ENCODE assay signal across 19 cellular contexts in the genomic region with DNA sequence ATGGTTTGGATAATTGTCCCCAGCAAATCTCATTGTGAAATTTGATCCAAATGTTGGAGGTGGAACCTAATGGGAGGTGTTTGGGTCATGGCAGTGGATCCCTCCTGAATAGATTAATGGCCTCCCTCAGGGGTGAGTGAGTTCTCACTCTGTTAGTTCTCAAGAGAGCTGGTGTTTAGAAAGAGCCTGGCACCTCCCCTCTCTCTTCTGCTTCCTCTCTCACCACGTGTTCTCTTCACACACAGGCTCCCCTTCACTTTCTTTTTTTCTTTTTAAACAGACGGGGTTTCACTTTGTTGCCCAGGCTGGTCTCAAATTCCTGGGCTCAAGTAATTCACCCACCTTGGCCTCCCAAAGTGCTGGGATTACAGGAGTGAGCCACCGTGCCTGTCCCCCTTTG.
DNase-seq lines count a peak whose midpoint lies in the region; ATAC-seq and TF ChIP-seq lines count a peak whose summit lies in the region.
"Had no signal": no experiment of that assay in that cellular context is flagged by ENCODE, and none has a peak within 500 bp of the region (broad histone marks: within the 10 kb centered on the region; RNA-seq: fewer than 3 reads in every experiment).

No MANE protein-coding gene starts in this region.

- H3K9me3 ChIP-seq in ascending aorta (no peaks in the 10 kb centered on the region), transverse colon (no peaks in the 10 kb centered on the region)
- H3K9me3 ChIP-seq: SJSA1 had no signal

- TF ChIP-seq CTCF in ascending aorta (IDR thresholded peaks at IDR 0.05) (no peak), transverse colon (IDR thresholded peaks at IDR 0.05) (no peak)

- intact Hi-C loops in ascending aorta (cut with DNase I) (no loop called here), transverse colon (cut with DNase I; ENCODE audit: low total_unique reads) (no loop called here)

- DNase-seq in stimulated activated naive CD8-positive, alpha-beta T cell treated with anti-CD3 and anti-CD28 coated beads, Interleukin-15, amount 100 ng/mL, for 72 hours: no peak
- no peak for DNase-seq in stimulated activated naive CD8-positive, alpha-beta T cell treated with anti-CD3 and anti-CD28 coated beads, Interleukin-15, Interleukin-2, amounts not matched to agents 100 U/mL and 50 U/mL, for 24 hours
- DNase-seq in OCI-M1 (lab: John Stamatoyannopoulos, UW) (peak; percentile 20), ascending aorta (ENCODE audit: low spot score in 2 of 2) (no peak), transverse colon (no peak)
- DNase-seq: activated naive CD8-positive, alpha-beta T cell treated with anti-CD3 and anti-CD28 coated beads for 36 hours; activated T-cell treated with anti-CD3 and anti-CD28 coated beads, Interleukin-2, amount 50 U/mL, for 48 hours; CD8-positive, alpha-beta T cell; naive B cell; NCI-H1694 treated with DMSO at 0.1 percent for 48 hours; NCI-H510A; PC-9; stimulated activated CD4-positive, alpha-beta T cell treated with anti-CD3 and anti-CD28 coated beads, Interleukin-12 subunit alpha, Interleukin-12 subunit beta, amount 100 ng/mL, for 4 hours had no signal

- H3K4me1 ChIP-seq in ascending aorta (no peaks in the 10 kb centered on the region), transverse colon (no peaks in the 10 kb centered on the region)

- no peak for TF ChIP-seq EP300 in transverse colon (IDR thresholded peaks at IDR 0.05; ENCODE audit: low read depth)

- no peaks in the 10 kb centered on the region for H3K36me3 ChIP-seq in ascending aorta
- H3K36me3 ChIP-seq in transverse colon: no peaks in the 10 kb centered on the region
- H3K36me3 ChIP-seq: SJSA1 had no signal

- in situ Hi-C loops in transverse colon (cut with MboI; ENCODE audit: low pct_ligation_motif_present in 1 of 4, low pct_unique_long_range_greater_than_20kb in 1 of 4, low sequenced_read_pairs in 3 of 4): no loop called here

- H3K27ac ChIP-seq in ascending aorta (no peak overlapping the region), transverse colon (no peak overlapping the region)
- H3K27ac ChIP-seq: PC-9, SJSA1 had no signal

- H3K9me3 Mint-ChIP-seq in stimulated activated naive CD8-positive, alpha-beta T cell treated with anti-CD3 and anti-CD28 coated beads, Interleukin-15, amount 100 ng/mL, for 72 hours: peaks cover under 1 to 19% of the 10 kb centered on the region in 2 donors

- WGBS in transverse colon (ENCODE audit: low coverage in 1 of 2), 2 donors: 54 to 66% methylated on average over 3 of the region's 3 CpGs

- no peaks in the 10 kb centered on the region for H3K27me3 ChIP-seq in ascending aorta
- no peaks in the 10 kb centered on the region for H3K27me3 ChIP-seq in transverse colon
- H3K27me3 ChIP-seq: SJSA1 had no signal

- ATAC-seq in stimulated activated naive CD8-positive, alpha-beta T cell treated with anti-CD3 and anti-CD28 coated beads, Interleukin-15, amount 100 ng/mL, for 72 hours: no peak
- ATAC-seq in stimulated activated naive CD8-positive, alpha-beta T cell treated with anti-CD3 and anti-CD28 coated beads, Interleukin-15, Interleukin-2, amounts not matched to agents 100 U/mL and 50 U/mL, for 24 hours: no peak
- ATAC-seq in HG02798 (IDR thresholded peaks at IDR 0.05; ENCODE audit: poor library complexity, unreplicated experiment) (peak; percentile 62), HG03378 (IDR thresholded peaks at IDR 0.05; ENCODE audit: unreplicated experiment) (no peak), HG03039 (IDR thresholded peaks at IDR 0.05; ENCODE audit: unreplicated experiment) (no peak)
- ATAC-seq: CD8-positive, alpha-beta T cell had no signal

- H3K4me3 ChIP-seq in ascending aorta (no peak overlapping the region), transverse colon (no peak overlapping the region)
- H3K4me3 ChIP-seq: lung, PC-9, SJSA1 had no signal

- TF ChIP-seq POLR2A in transverse colon (IDR thresholded peaks at IDR 0.05): no peak

- no peak overlapping the region for H3K4me3 Mint-ChIP-seq in stimulated activated naive CD8-positive, alpha-beta T cell treated with anti-CD3 and anti-CD28 coated beads, Interleukin-15, amount 100 ng/mL, for 72 hours
- H3K4me3 Mint-ChIP-seq: activated naive CD8-positive, alpha-beta T cell treated with anti-CD3 and anti-CD28 coated beads for 36 hours; CD8-positive, alpha-beta T cell; stimulated activated naive CD8-positive, alpha-beta T cell treated with anti-CD3 and anti-CD28 coated beads, Interleukin-15, Interleukin-2, amounts not matched to agents 100 ng/mL and 50 ng/mL, for 24 hours had no signal

- H3K27me3 Mint-ChIP-seq in stimulated activated naive CD8-positive, alpha-beta T cell treated with anti-CD3 and anti-CD28 coated beads, Interleukin-15, amount 100 ng/mL, for 72 hours: peaks cover 17% of the 10 kb centered on the region
- H3K27me3 Mint-ChIP-seq: activated naive CD8-positive, alpha-beta T cell treated with anti-CD3 and anti-CD28 coated beads for 36 hours; naive B cell; stimulated activated naive CD8-positive, alpha-beta T cell treated with anti-CD3 and anti-CD28 coated beads, Interleukin-15, Interleukin-2, amounts not matched to agents 100 ng/mL and 50 ng/mL, for 24 hours had no signal

- peaks cover 6% of the 10 kb centered on the region for H3K4me1 Mint-ChIP-seq in stimulated activated naive CD8-positive, alpha-beta T cell treated with anti-CD3 and anti-CD28 coated beads, Interleukin-15, amount 100 ng/mL, for 72 hours
- H3K4me1 Mint-ChIP-seq: activated naive CD8-positive, alpha-beta T cell treated with anti-CD3 and anti-CD28 coated beads for 36 hours had no signal

- H3K27ac Mint-ChIP-seq in stimulated activated naive CD8-positive, alpha-beta T cell treated with anti-CD3 and anti-CD28 coated beads, Interleukin-15, amount 100 ng/mL, for 72 hours: peak overlapping the region; percentile 59 to 97
- H3K27ac Mint-ChIP-seq: activated naive CD8-positive, alpha-beta T cell treated with anti-CD3 and anti-CD28 coated beads for 36 hours; CD8-positive, alpha-beta T cell; stimulated activated naive CD8-positive, alpha-beta T cell treated with anti-CD3 and anti-CD28 coated beads, Interleukin-15, Interleukin-2, amounts not matched to agents 100 ng/mL and 50 ng/mL, for 24 hours had no signal
